Comparison of ENCODE assay signal across 14 cellular contexts in genomic region chr6:68639826-68640505, GRCh38. TPM values are rescaled to one million over a fixed set of nuclear protein-coding genes. Genes with fewer than 3 reads are reported as not detected.
DNase-seq lines count a peak whose midpoint lies in the region; ATAC-seq, FAIRE-seq and TF ChIP-seq lines count a peak whose summit lies in the region.
"Had no signal": no experiment of that assay in that cellular context is flagged by ENCODE, and none has a peak within 500 bp of the region (broad histone marks: within the 10 kb centered on the region; RNA-seq: fewer than 3 reads in every experiment).

No MANE protein-coding gene starts in this region.

- ATAC-seq in K562 = peak; percentile 45
- ATAC-seq in gastrocnemius medialis = no peak
- no peak for ATAC-seq in HG03139 (IDR thresholded peaks at IDR 0.05; ENCODE audit: unreplicated experiment)
- ATAC-seq: stimulated activated naive CD8-positive, alpha-beta T cell treated with anti-CD3 and anti-CD28 coated beads, Interleukin-15, amount 100 ng/mL, for 72 hours had no signal

- no peak for DNase-seq in H7
- DNase-seq in K562 (ENCODE audit: extremely low read depth in 1 of 4, low spot score in 3 of 4) = peak in 2 of 4 experiments; percentile 66 to 71
- no peak for DNase-seq in gastrocnemius medialis
- no peak for DNase-seq in NCI-H526 (lab: John Stamatoyannopoulos, UW)
- DNase-seq in GM20000 (ENCODE audit: low spot score) = no peak
- no peak for DNase-seq in posterior vena cava (ENCODE audit: low spot score)
- DNase-seq: activated B cell treated with CpG ODN at 0.5 μM for 24 hours; adrenal gland; DMS153; Karpas-422; spleen; stimulated activated naive CD8-positive, alpha-beta T cell treated with anti-CD3 and anti-CD28 coated beads, Interleukin-15, amount 100 ng/mL, for 72 hours had no signal

- POLR2A ChIA-PET in K562 (lab: Yijun Ruan, JAX) = interaction anchor here (3.0 kb wide), 1 partner anchor 14 kb away, joined by 13 read pairs; no protein-coding TSS in a partner anchor

- H3K9me1 ChIP-seq in K562 (ENCODE audit: control insufficient read depth, insufficient read depth, low read length) = no peaks in the 10 kb centered on the region

- H3K4me2 ChIP-seq in K562 (ENCODE audit: insufficient read depth, low read length) = peak overlapping the region; percentile 77

- intact Hi-C loops in K562 (cut with micrococcal nuclease) = loop anchor here (1.0 to 5.0 kb wide), 5 partner anchors 13 to 1713 kb away; no protein-coding TSS in a partner anchor
- intact Hi-C loops in gastrocnemius medialis (cut with DNase I; ENCODE audit: low total_unique reads) = loop anchor here (2.0 to 10.0 kb wide), 2 partner anchors 139 to 325 kb away; no protein-coding TSS in a partner anchor
- intact Hi-C loops in posterior vena cava (cut with DNase I) = loop anchor here in 1 of 2 donors (5.0 to 10.0 kb wide), 2 partner anchors 137 to 315 kb away; no protein-coding TSS in a partner anchor

- no TSS peak for BruUV-seq in K562 (replicated peaks; lab: Mats Ljungman, UMichigan)

- TF ChIP-seq RAD21 in K562 (CRISPR knock-in tag; conservative IDR thresholded peaks at IDR 0.05 in 1 of 2, IDR thresholded peaks at IDR 0.05 in 1 of 2) = no peak; a peak in 1 of 4 replicates

- TF ChIP-seq EP300 in K562 (IDR thresholded peaks at IDR 0.05; ENCODE audit: low read length) = peak; percentile 46; the same call in 1 of the 2 replicates

- H3K4me3 ChIP-seq in H7 (ENCODE audit: insufficient read depth, low read depth, low read length) = peak overlapping the region; percentile 43
- H3K4me3 ChIP-seq in K562 = peak overlapping the region; percentile 31
- H3K4me3 ChIP-seq in iPS-15b (ENCODE audit: low read depth, low read length) = peak overlapping the region; percentile 73
- H3K4me3 ChIP-seq in gastrocnemius medialis = peak overlapping the region; percentile 20 to 31 (median 28)

- H3K36me3 ChIP-seq in H7 (replicated peaks; ENCODE audit: control insufficient read depth, insufficient read depth, low read length) (no peaks in the 10 kb centered on the region), K562 (ENCODE audit: control insufficient read depth, insufficient read depth, low read length) (peaks cover 6% of the 10 kb centered on the region; the same call in 1 of the 3 replicates), iPS-15b (ENCODE audit: control insufficient read depth, insufficient read depth, low read length) (no peaks in the 10 kb centered on the region), gastrocnemius medialis (no peaks in the 10 kb centered on the region)
- H3K36me3 ChIP-seq: adrenal gland, spleen had no signal

- CTCF ChIA-PET in K562 (lab: Yijun Ruan, JAX; ENCODE audit: low intra/inter-chr PET ratio) = interaction anchor here (0.6 to 3.9 kb wide), 3 partner anchors 121 to 139 kb away, joined by 3 to 47 read pairs (median 10); no protein-coding TSS in a partner anchor

- in situ Hi-C loops in K562 (cut with MboI) = loop anchor here (5.0 to 25.0 kb wide), 4 partner anchors 137 to 1715 kb away; no protein-coding TSS in a partner anchor
- in situ Hi-C loops in gastrocnemius medialis (cut with MboI; ENCODE audit: low sequenced_read_pairs in 4 of 4) = loop anchor here in 2 of 4 donors (10.0 to 25.0 kb wide), 2 partner anchors 135 to 322 kb away; no protein-coding TSS in a partner anchor

- H3K4me1 ChIP-seq in K562 (replicated peaks in 1 of 2; ENCODE audit: control insufficient read depth in 2 of 2, insufficient read depth in 2 of 2, low read length in 2 of 2) (peaks cover 3 to 23% of the 10 kb centered on the region in 2 experiments; a peak in 4 of 5 replicates), iPS-15b (ENCODE audit: control insufficient read depth, insufficient read depth, low read length) (peaks cover 7% of the 10 kb centered on the region), gastrocnemius medialis (peaks cover 0 to 5% of the 10 kb centered on the region in 2 donors)

- TF ChIP-seq POLR2A in K562 (conservative IDR thresholded peaks at IDR 0.05) (no peak), gastrocnemius medialis (IDR thresholded peaks at IDR 0.05) (no peak)

- H3K27me3 ChIP-seq in H7 (ENCODE audit: control insufficient read depth, insufficient read depth, low read length) (peaks cover 30% of the 10 kb centered on the region), K562 (ENCODE audit: control insufficient read depth in 2 of 2, insufficient read depth in 2 of 2, low read length in 2 of 2) (no peaks in the 10 kb centered on the region), iPS-15b (ENCODE audit: control insufficient read depth, insufficient read depth, low read length) (peaks cover 52% of the 10 kb centered on the region), gastrocnemius medialis (peaks cover 0 to 11% (median 6%) of the 10 kb centered on the region in 3 donors)
- H3K27me3 ChIP-seq: adrenal gland had no signal

- peak in 1 of 3 experiments; percentile 5; a peak in 1 of 6 replicates for TF ChIP-seq CTCF in K562 (IDR thresholded peaks at IDR 0.05 in 2 of 3, conservative IDR thresholded peaks at IDR 0.05 in 1 of 3; ENCODE audit: insufficient read depth in 2 of 3, low read depth in 1 of 3, low read length in 3 of 3)
- TF ChIP-seq CTCF in gastrocnemius medialis (IDR thresholded peaks at IDR 0.05 in 4 of 5, conservative IDR thresholded peaks at IDR 0.05 in 1 of 5) = no peak
- TF ChIP-seq CTCF in GM20000 (IDR thresholded peaks at IDR 0.05; ENCODE audit: extremely low read depth, missing control alignments) = no peak

- H3K9ac ChIP-seq in K562 (ENCODE audit: insufficient read depth in 1 of 2, low read depth in 2 of 2, low read length in 2 of 2) = peak overlapping the region; percentile 47 to 64; a peak in 3 of 4 replicates
- peak overlapping the region; percentile 12 for H3K9ac ChIP-seq in iPS-15b (ENCODE audit: low read depth, low read length)

- no peaks in the 10 kb centered on the region for H4K20me1 ChIP-seq in K562 (replicated peaks; ENCODE audit: control insufficient read depth, insufficient read depth, low read length)

- H3K27ac ChIP-seq in K562 (ENCODE audit: extremely low read depth, low read depth, low read length) (peak overlapping the region; percentile 61), gastrocnemius medialis (peak overlapping the region in 2 of 4 donors; percentile 20 to 21)

- FAIRE-seq in K562 (lab: Jason Lieb, UNC) = peak; percentile 63

- peak overlapping the region; percentile 85 for H2AFZ ChIP-seq in K562 (ENCODE audit: low read depth, low read length)

- H3K79me2 ChIP-seq in K562 (ENCODE audit: control insufficient read depth, insufficient read depth, low read length) = peaks cover 78% of the 10 kb centered on the region

- 17% methylated on average over 12 of the region's 13 CpGs for WGBS in K562 (ENCODE audit: insufficient coverage, low coverage, missing lambda C conversion rate)

- no peaks in the 10 kb centered on the region for H3K9me3 ChIP-seq in K562 (replicated peaks; ENCODE audit: control insufficient read depth, insufficient read depth, low read depth, low read length)
- no peaks in the 10 kb centered on the region for H3K9me3 ChIP-seq in iPS-15b (ENCODE audit: control insufficient read depth, insufficient read depth, low read length)
- no peaks in the 10 kb centered on the region for H3K9me3 ChIP-seq in gastrocnemius medialis
- H3K9me3 ChIP-seq: adrenal gland, spleen had no signal

TF ChIP-seq in K562, 482 proteins besides CTCF, POLR2A, EP300 and RAD21 (continues in another document):
- TF ChIP-seq ATF1 (CRISPR knock-in tag; IDR thresholded peaks at IDR 0.05) = no peak
- peak; percentile 12; the same call in 1 of the 2 replicates for TF ChIP-seq ATF1 (tag; IDR thresholded peaks at IDR 0.05)
- no peak for TF ChIP-seq MXI1 (IDR thresholded peaks at IDR 0.05; ENCODE audit: low read depth, low read length)
- no peak for TF ChIP-seq CREM (IDR thresholded peaks at IDR 0.05; ENCODE audit: low read depth)
- 0 out of 2 replicates have a peak, but pooled peaks have one; percentile 28 for TF ChIP-seq SMARCE1 (IDR thresholded peaks at IDR 0.05)
- no peak for TF ChIP-seq RAD51 (IDR thresholded peaks at IDR 0.05; ENCODE audit: borderline replicate concordance, low read depth)
- no peak for TF ChIP-seq NELFE (IDR thresholded peaks at IDR 0.05; ENCODE audit: insufficient read depth, insufficient read length)
- peak; percentile 57 for TF ChIP-seq DPF2 (IDR thresholded peaks at IDR 0.05)
- peak in 1 of 2 experiments; percentile 12; a peak in 1 of 4 replicates for TF ChIP-seq KDM1A (IDR thresholded peaks at IDR 0.05)

RNA-seq across cellular contexts. Expression of gene ADGRB3, which starts 4.9 kb away (rescaled TPM):
- 0.21 and 0.22 TPM in 2 replicates for total RNA-seq in H7 (2014; rRNA removed; shearing (Covaris generic))
- 3.8 and 10.6 TPM in 2 replicates for total RNA-seq in K562 (2011; cell fraction: chromatin; rRNA removed; ENCODE audit: low replicate concordance)
- 2.0 and 3.2 TPM in 2 replicates for total RNA-seq in K562 (2011; cell fraction: nucleolus; rRNA removed)
- 5.1 and 6.3 TPM in 2 replicates for total RNA-seq in K562 (2011; cell fraction: nucleoplasm; rRNA removed)
- total RNA-seq in K562 (2014; rRNA removed) = 3.1 and 3.3 TPM in 2 replicates
- total RNA-seq in K562 (2014; rRNA removed; fragmentation: Illumina TruSeq; extraction: Trizol) = 4.9 and 5.1 TPM in 2 replicates
- total RNA-seq in K562 (2015; rRNA removed; fragmentation: Illumina TruSeq; extraction: Trizol) = 7.4 and 7.8 TPM in 2 replicates
- 3.9 and 4.7 TPM in 2 replicates for total RNA-seq in K562 (2021)
- polyA plus RNA-seq in K562 (2011; rRNA removed) = 0.99 and 2.1 TPM in 2 replicates
- polyA plus RNA-seq in K562 (2011; cell fraction: cytosol; rRNA removed) = 0.55 and 2.4 TPM in 2 replicates
- 2.6 and 4.9 TPM in 2 replicates for polyA plus RNA-seq in K562 (2011; cell fraction: nucleus; rRNA removed)
- 2.1 and 2.2 TPM in 2 replicates for polyA plus RNA-seq in K562 (2012)
- polyA plus RNA-seq in K562 (2014; fragmentation: Illumina TruSeq; extraction: Trizol) = 2.2 and 2.4 TPM in 2 replicates
- polyA plus RNA-seq in K562 (2014; fragmentation: Nextera tagmentation; extraction: Ambion mirVana) = 1 to 10 TPM in 1 of 2 experiments, under 1 TPM in 1; 0.90 to 1.5 TPM
- 1.7 and 1.8 TPM in 2 replicates for polyA plus RNA-seq in K562 (2014; rRNA removed)
- polyA minus RNA-seq in K562 (2011; rRNA and poly(A)+ RNA removed) = 5.0 and 10.2 TPM in 2 replicates
- polyA minus RNA-seq in K562 (2011; cell fraction: cytosol; rRNA and poly(A)+ RNA removed) = 0.76 and 2.3 TPM in 2 replicates
- 9.6 and 23.1 TPM in 2 replicates for polyA minus RNA-seq in K562 (2011; cell fraction: nucleus; rRNA and poly(A)+ RNA removed)
- total RNA-seq in gastrocnemius medialis = under 1 TPM in 3 of 4 donors, not detected in 1; 0.56 to 0.58 (median 0.58) TPM
- 1 to 10 TPM; 2.0 to 5.9 TPM for total RNA-seq in posterior vena cava
- total RNA-seq: activated B cell treated with CpG ODN at 0.5 μM for 24 hours had no signal
